ENCODE assay signal across 1 cellular context in genomic region chr6:167398214-167399050, GRCh38.
A peak's percentile ranks its signal among the peaks of the same experiment; 100 is the strongest.
TF ChIP-seq lines count a peak whose summit lies in the region.

No MANE protein-coding gene starts in this region.

TF ChIP-seq in HepG2, 621 proteins besides CTCF, POLR2A, EP300 and RAD21 (continued from another document and continues in another):
- TF ChIP-seq BCL3 (CRISPR knock-in tag; IDR thresholded peaks at IDR 0.05) (peak; percentile 94), ZNF749 (CRISPR knock-in tag; IDR thresholded peaks at IDR 0.05; ENCODE audit: borderline replicate concordance) (peak; percentile 92; the same call in 1 of the 2 replicates), HMGXB3 (CRISPR knock-in tag; IDR thresholded peaks at IDR 0.05; ENCODE audit: borderline replicate concordance) (peak; percentile 89), NFYB (CRISPR knock-in tag; IDR thresholded peaks at IDR 0.05) (peak; percentile 39; the same call in 1 of the 2 replicates), ZNF619 (CRISPR knock-in tag; IDR thresholded peaks at IDR 0.05) (no peak), ISL2 (CRISPR knock-in tag; IDR thresholded peaks at IDR 0.05) (peak; percentile 96), SRF (IDR thresholded peaks at IDR 0.05; ENCODE audit: low read depth, low read length) (no peak; the same call in 1 of the 2 replicates), CEBPG (CRISPR knock-in tag; IDR thresholded peaks at IDR 0.05) (peak; percentile 70), FOXP4 (CRISPR knock-in tag; IDR thresholded peaks at IDR 0.05) (peak; percentile 99), HOXD1 (CRISPR knock-in tag; IDR thresholded peaks at IDR 0.05) (peak; percentile 94), ZNF644 (CRISPR knock-in tag; IDR thresholded peaks at IDR 0.05; ENCODE audit: low read depth) (peak; percentile 96), RBM22 (optimal IDR thresholded peaks at IDR 0.05; ENCODE audit: low read length) (no peak), JUND (CRISPR knock-in tag; IDR thresholded peaks at IDR 0.05) (peak; percentile 70), REPIN1 (CRISPR knock-in tag; IDR thresholded peaks at IDR 0.05; ENCODE audit: borderline replicate concordance, low read depth) (peak; percentile 98), KDM1A (CRISPR knock-in tag; IDR thresholded peaks at IDR 0.05) (peak; percentile 99), ZNF724P (CRISPR knock-in tag; IDR thresholded peaks at IDR 0.05; ENCODE audit: borderline replicate concordance) (no peak; the same call in 1 of the 2 replicates), ZSCAN31 (CRISPR knock-in tag; IDR thresholded peaks at IDR 0.05; ENCODE audit: low read depth) (peak; percentile 89), MYNN (CRISPR knock-in tag; IDR thresholded peaks at IDR 0.05; ENCODE audit: low read depth) (no peak), ZFP41 (CRISPR knock-in tag; IDR thresholded peaks at IDR 0.05; ENCODE audit: borderline replicate concordance) (0 out of 2 replicates have a peak, but pooled peaks have one; percentile 75), ZBTB44 (CRISPR knock-in tag; IDR thresholded peaks at IDR 0.05) (no peak), TFE3 (CRISPR knock-in tag; IDR thresholded peaks at IDR 0.05) (peak; percentile 83), MXD1 (CRISPR knock-in tag; IDR thresholded peaks at IDR 0.05) (no peak; the same call in 1 of the 2 replicates), FOXO1 (CRISPR knock-in tag; IDR thresholded peaks at IDR 0.05) (peak; percentile 99), AHDC1 (CRISPR knock-in tag; IDR thresholded peaks at IDR 0.05; ENCODE audit: borderline replicate concordance) (peak; percentile 95), E2F2 (CRISPR knock-in tag; IDR thresholded peaks at IDR 0.05; ENCODE audit: borderline replicate concordance) (no peak), GZF1 (CRISPR knock-in tag; IDR thresholded peaks at IDR 0.05) (peak; percentile 82), ZNF34 (CRISPR knock-in tag; IDR thresholded peaks at IDR 0.05; ENCODE audit: borderline replicate concordance) (0 out of 2 replicates have a peak, but pooled peaks have one; percentile 47), EZH2 (conservative IDR thresholded peaks at IDR 0.05; ENCODE audit: low read depth, low read length) (no peak), ZNF354B (CRISPR knock-in tag; IDR thresholded peaks at IDR 0.05) (no peak), CERS6 (CRISPR knock-in tag; IDR thresholded peaks at IDR 0.05) (no peak), FUBP1 (CRISPR knock-in tag; IDR thresholded peaks at IDR 0.05; ENCODE audit: borderline replicate concordance) (no peak)
